In genomic region chr20:34403063-34403827, GRCh38 we compare ENCODE assay signal across 1 cellular context.
TF ChIP-seq lines count a peak whose summit lies in the region.

No MANE protein-coding gene starts in this region.

TF ChIP-seq in SK-N-SH, 30 proteins besides CTCF, POLR2A, EP300 and RAD21 (continued from another document):
- TF ChIP-seq TAF1 (IDR thresholded peaks at IDR 0.05; ENCODE audit: borderline replicate concordance, low read depth, low read length) (no peak), REST (IDR thresholded peaks at IDR 0.05; ENCODE audit: low read depth, low read length) (no peak)
- TF ChIP-seq, protein P1, sequence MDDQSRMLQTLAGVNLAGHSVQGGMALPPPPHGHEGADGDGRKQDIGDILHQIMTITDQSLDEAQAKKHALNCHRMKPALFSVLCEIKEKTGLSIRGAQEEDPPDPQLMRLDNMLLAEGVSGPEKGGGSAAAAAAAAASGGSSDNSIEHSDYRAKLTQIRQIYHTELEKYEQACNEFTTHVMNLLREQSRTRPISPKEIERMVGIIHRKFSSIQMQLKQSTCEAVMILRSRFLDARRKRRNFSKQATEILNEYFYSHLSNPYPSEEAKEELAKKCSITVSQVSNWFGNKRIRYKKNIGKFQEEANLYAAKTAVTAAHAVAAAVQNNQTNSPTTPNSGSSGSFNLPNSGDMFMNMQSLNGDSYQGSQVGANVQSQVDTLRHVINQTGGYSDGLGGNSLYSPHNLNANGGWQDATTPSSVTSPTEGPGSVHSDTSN (IDR thresholded peaks at IDR 0.05): no peak
TF ChIP-seq in SK-N-SH: peak in this region for 0.
